In genomic region chr10:31947144-31947926, GRCh38 we compare ENCODE assay signal across 1 cellular context.
TF ChIP-seq lines count a peak whose summit lies in the region.

No MANE protein-coding gene starts in this region.

TF ChIP-seq in HEK293, 187 proteins besides CTCF, POLR2A, EP300 and RAD21 (continued from another document):
- TF ChIP-seq PRDM6 (tag by site-specific recombination; IDR thresholded peaks at IDR 0.05) (peak; percentile 69), AEBP2 (tag by site-specific recombination; IDR thresholded peaks at IDR 0.05; ENCODE audit: borderline replicate concordance) (no peak), ZNF561 (tag by site-specific recombination; IDR thresholded peaks at IDR 0.05; ENCODE audit: borderline replicate concordance) (peak; percentile 62; the same call in 1 of the 2 replicates), ZXDB (tag by site-specific recombination; IDR thresholded peaks at IDR 0.05) (0 out of 2 replicates have a peak, but pooled peaks have one; percentile 25), PRDM10 (tag by site-specific recombination; IDR thresholded peaks at IDR 0.05) (peak; percentile 31; the same call in 1 of the 2 replicates)
